ENCODE assay signal across 10 cellular contexts in the genomic region with DNA sequence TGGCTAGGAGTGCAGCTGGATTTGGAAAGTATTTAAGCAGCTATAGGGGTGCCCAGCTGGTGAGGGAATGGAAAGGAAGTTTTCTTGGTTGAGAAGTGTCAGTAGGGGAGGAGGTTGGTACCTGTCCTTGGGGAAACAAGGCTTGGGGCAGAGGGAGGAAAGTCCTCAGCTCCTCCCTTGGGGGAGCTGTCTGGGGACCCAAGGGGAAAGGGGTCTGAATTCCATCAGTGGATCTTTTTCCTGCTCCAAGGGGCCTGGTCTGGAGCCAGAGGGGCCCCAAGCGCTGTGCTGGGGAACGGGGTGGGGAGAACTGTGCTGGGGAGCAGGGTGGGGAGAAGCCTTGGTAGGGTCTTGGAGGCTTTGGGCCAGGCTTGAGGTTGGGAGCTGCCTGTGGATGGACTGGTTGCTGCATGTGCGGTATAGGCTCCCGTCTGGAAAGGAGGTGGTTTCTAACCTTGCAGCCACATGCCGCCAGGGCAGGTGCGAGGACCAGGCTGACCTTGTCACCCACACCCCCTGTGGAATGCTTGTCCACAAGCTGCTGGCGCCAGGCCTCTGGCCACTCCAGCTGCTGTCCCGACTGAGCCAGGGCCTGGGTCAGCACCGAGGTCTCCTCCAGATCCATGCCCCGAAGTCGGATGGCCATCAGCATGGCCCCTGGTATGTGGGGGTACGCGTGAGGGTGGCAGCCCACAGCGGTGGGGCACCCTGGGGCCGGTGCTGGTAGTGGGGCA. TPM values are rescaled to one million over a fixed set of nuclear protein-coding genes. Genes with fewer than 3 reads are reported as not detected.
DNase-seq lines count a peak whose midpoint lies in the region; ATAC-seq and TF ChIP-seq lines count a peak whose summit lies in the region.
"Had no signal": no experiment of that assay in that cellular context is flagged by ENCODE, and none has a peak within 500 bp of the region (broad histone marks: within the 10 kb centered on the region; RNA-seq: fewer than 3 reads in every experiment).

No MANE protein-coding gene starts in this region.

- no peak overlapping the region for H3K27ac Mint-ChIP-seq in MCF 10A (ENCODE audit: low read depth, unreplicated experiment)
- peak overlapping the region; percentile 94 for H3K27ac Mint-ChIP-seq in activated naive CD8-positive, alpha-beta T cell treated with anti-CD3 and anti-CD28 coated beads, Interleukin-2, amount 10 ng/mL, durations not matched to agents 7 days and 5 days
- H3K27ac Mint-ChIP-seq in type B pancreatic cell: peak overlapping the region; percentile 75

- H3K9ac ChIP-seq in mammary epithelial cell (ENCODE audit: insufficient read depth, low read length): no peak overlapping the region

- in situ Hi-C loops in mammary epithelial cell (cut with MboI; ENCODE audit: low sequenced_read_pairs in 2 of 2): loop anchor here in 1 of 2 donors (10.0 kb wide), 1 partner anchor 46 kb away; a partner anchor contains a TSS

- TF ChIP-seq CTCF in MCF 10A (IDR thresholded peaks at IDR 0.05; ENCODE audit: unreplicated experiment) (no peak), mammary epithelial cell (conservative IDR thresholded peaks at IDR 0.05 in 1 of 2, IDR thresholded peaks at IDR 0.05 in 1 of 2; ENCODE audit: extremely low read depth in 1 of 2, insufficient read depth in 1 of 2, low read depth in 1 of 2, low read length in 2 of 2) (no peak), lung (IDR thresholded peaks at IDR 0.05; ENCODE audit: control extremely low read depth, extremely low read depth) (no peak), type B pancreatic cell (conservative IDR thresholded peaks at IDR 0.05) (no peak)

- POLR2A ChIA-PET in MCF 10A (lab: Yijun Ruan, JAX): interaction anchor here (0.7 to 7.1 kb wide), 9 partner anchors 10 to 96 kb away, joined by 3 to 170 read pairs (median 5); a partner anchor contains a TSS
- POLR2A ChIA-PET in activated naive CD8-positive, alpha-beta T cell treated with anti-CD3 and anti-CD28 coated beads, Interleukin-2, amount 10 ng/mL, durations not matched to agents 7 days and 5 days (lab: Charles Lee): interaction anchor here (1.1 to 13.0 kb wide), 9 partner anchors 11 to 278 kb away, joined by 3 to 300 read pairs (median 93); a partner anchor contains a TSS

- H3K9me3 ChIP-seq in mammary epithelial cell (replicated peaks; ENCODE audit: insufficient read depth, low read length) (no peaks in the 10 kb centered on the region), lung (ENCODE audit: control insufficient read depth in 2 of 2, insufficient read depth in 1 of 2, low read length in 1 of 2) (no peaks in the 10 kb centered on the region)

- intact Hi-C loops in MCF 10A (cut with micrococcal nuclease) (loop anchor here (5.0 kb wide), 1 partner anchor 53 kb away; a partner anchor contains a TSS), mammary epithelial cell (cut with micrococcal nuclease) (no loop called here)

- H3K27me3 ChIP-seq in mammary epithelial cell (ENCODE audit: insufficient read depth, low read length) (no peaks in the 10 kb centered on the region), lung (ENCODE audit: control insufficient read depth, insufficient read depth) (no peaks in the 10 kb centered on the region)

- H3K4me1 ChIP-seq in mammary epithelial cell (ENCODE audit: insufficient read depth, low read length): peaks cover 42% of the 10 kb centered on the region
- H3K4me1 ChIP-seq in lung (ENCODE audit: control insufficient read depth in 2 of 2, insufficient read depth in 2 of 2, low read length in 2 of 2): peaks cover 0 to 22% of the 10 kb centered on the region in 2 donors

- H3K79me2 ChIP-seq in mammary epithelial cell (ENCODE audit: insufficient read depth, low read length): peaks cover 22% of the 10 kb centered on the region

- H3K27me3 Mint-ChIP-seq in MCF 10A (ENCODE audit: insufficient read depth, unreplicated experiment) (no peaks in the 10 kb centered on the region), type B pancreatic cell (peaks cover 46% of the 10 kb centered on the region)
- no peaks in the 10 kb centered on the region for H3K27me3 Mint-ChIP-seq in activated naive CD8-positive, alpha-beta T cell treated with anti-CD3 and anti-CD28 coated beads, Interleukin-2, amount 10 ng/mL, durations not matched to agents 7 days and 5 days

- no peak overlapping the region for H3K27ac ChIP-seq in mammary epithelial cell (ENCODE audit: insufficient read depth, low read depth, low read length)
- peak overlapping the region; percentile 95 to 99 for H3K27ac ChIP-seq in lung (ENCODE audit: low read depth in 1 of 2, low read length in 1 of 2)
- H3K27ac ChIP-seq: PC-9 had no signal

- BruUV-seq in MCF 10A (replicated peaks; lab: Mats Ljungman, UMichigan): no TSS peak
- BruUV-seq in mammary epithelial cell (replicated peaks; lab: Mats Ljungman, UMichigan): no TSS peak

- 100% methylated on average over 3 of the region's 15 CpGs for WGBS in mammary epithelial cell (ENCODE audit: low coverage, missing lambda C conversion rate)
- WGBS in lung, 2 donors: 69 to 80% methylated on average over 15 of the region's 15 CpGs

- peak overlapping the region; percentile 85 for H3K4me3 Mint-ChIP-seq in MCF 10A (ENCODE audit: unreplicated experiment)
- H3K4me3 Mint-ChIP-seq in activated naive CD8-positive, alpha-beta T cell treated with anti-CD3 and anti-CD28 coated beads, Interleukin-2, amount 10 ng/mL, durations not matched to agents 7 days and 5 days: peak overlapping the region; percentile 84
- H3K4me3 Mint-ChIP-seq in type B pancreatic cell: peak overlapping the region; percentile 74

- H3K9me3 Mint-ChIP-seq in MCF 10A (ENCODE audit: unreplicated experiment) (no peaks in the 10 kb centered on the region), type B pancreatic cell (no peaks in the 10 kb centered on the region)
- H3K9me3 Mint-ChIP-seq in activated naive CD8-positive, alpha-beta T cell treated with anti-CD3 and anti-CD28 coated beads, Interleukin-2, amount 10 ng/mL, durations not matched to agents 7 days and 5 days: no peaks in the 10 kb centered on the region

- no peak for ATAC-seq in activated naive CD8-positive, alpha-beta T cell treated with anti-CD3 and anti-CD28 coated beads, Interleukin-2, amount 10 ng/mL, durations not matched to agents 7 days and 5 days (ENCODE audit: low read depth)
- ATAC-seq in lung (ENCODE audit: insufficient read depth, low FRiP score) (no peak), GM21526 (IDR thresholded peaks at IDR 0.05; ENCODE audit: low FRiP score, unreplicated experiment) (no peak)

- no peak overlapping the region for H2AFZ ChIP-seq in mammary epithelial cell (ENCODE audit: low read depth, low read length)
- H2AFZ ChIP-seq: PC-9 had no signal

- H3K4me3 ChIP-seq in mammary epithelial cell (replicated peaks in 1 of 3; ENCODE audit: insufficient read depth in 1 of 3, low read depth in 2 of 3, low read length in 3 of 3) (peak overlapping the region in 1 of 3 experiments; percentile 47), lung (peak overlapping the region; percentile 64)
- H3K4me3 ChIP-seq: PC-9 had no signal

- no peak overlapping the region for H3K4me2 ChIP-seq in mammary epithelial cell (ENCODE audit: insufficient read depth, low read depth, low read length)

- H3K4me1 Mint-ChIP-seq in MCF 10A (ENCODE audit: insufficient read depth, unreplicated experiment) (peaks cover 30% of the 10 kb centered on the region), type B pancreatic cell (ENCODE audit: unreplicated experiment) (peaks cover 15% of the 10 kb centered on the region)
- H3K4me1 Mint-ChIP-seq in activated naive CD8-positive, alpha-beta T cell treated with anti-CD3 and anti-CD28 coated beads, Interleukin-2, amount 10 ng/mL, durations not matched to agents 7 days and 5 days: peaks cover 40% of the 10 kb centered on the region

- H3K36me3 Mint-ChIP-seq in MCF 10A (ENCODE audit: insufficient read depth, unreplicated experiment) (peaks cover 57% of the 10 kb centered on the region), type B pancreatic cell (peaks cover 4% of the 10 kb centered on the region)
- peaks cover 24% of the 10 kb centered on the region for H3K36me3 Mint-ChIP-seq in activated naive CD8-positive, alpha-beta T cell treated with anti-CD3 and anti-CD28 coated beads, Interleukin-2, amount 10 ng/mL, durations not matched to agents 7 days and 5 days

- DNase-seq in MCF 10A (ENCODE audit: unreplicated experiment): peak; percentile 12
- DNase-seq in mammary epithelial cell: no peak
- DNase-seq in activated naive CD8-positive, alpha-beta T cell treated with anti-CD3 and anti-CD28 coated beads, Interleukin-2, amount 10 ng/mL, durations not matched to agents 7 days and 5 days: peak; percentile 52
- no peak for DNase-seq in lung (ENCODE audit: low spot score)
- DNase-seq in type B pancreatic cell (ENCODE audit: extremely low spot score, unreplicated experiment): no peak
- no peak for DNase-seq in anterior cingulate cortex (lab: John Stamatoyannopoulos, UW)
- no peak for DNase-seq in NCI-H524 (lab: John Stamatoyannopoulos, UW)

- H4K20me1 ChIP-seq in mammary epithelial cell (ENCODE audit: insufficient read depth, low read length): no peaks in the 10 kb centered on the region

- H3K36me3 ChIP-seq in mammary epithelial cell (ENCODE audit: insufficient read depth, low read length) (peaks cover under 1% of the 10 kb centered on the region), lung (ENCODE audit: control insufficient read depth in 2 of 2, insufficient read depth in 2 of 2, low read length in 2 of 2) (peaks cover 0 to 2% of the 10 kb centered on the region in 2 donors)

- dilution Hi-C loops in mammary epithelial cell (cut with HindIII; ENCODE audit: low sequenced_read_pairs): no loop called here

- CTCF ChIA-PET in MCF 10A (lab: Yijun Ruan, JAX): interaction anchor here (0.6 to 1.7 kb wide), 6 partner anchors 26 to 380 kb away, joined by 3 to 7 read pairs (median 4); a partner anchor contains a TSS
- CTCF ChIA-PET in mammary epithelial cell (lab: Charles Lee; ENCODE audit: low non-redundant PET): no interaction called here

RNA-seq across cellular contexts. Expression of a gene that starts 1.0 kb away (rescaled TPM):
- total RNA-seq in MCF 10A (2022): 41.0 and 54.4 TPM in 2 replicates
- total RNA-seq in mammary epithelial cell: 10 to 100 TPM in 1 of 2 donors, 1 to 10 TPM in 1; 4.9 to 45.5 TPM
- 2.1 TPM for polyA plus RNA-seq in mammary epithelial cell
- not detected for polyA minus RNA-seq in mammary epithelial cell
- total RNA-seq in activated naive CD8-positive, alpha-beta T cell treated with anti-CD3 and anti-CD28 coated beads, Interleukin-2, amount 10 ng/mL, durations not matched to agents 7 days and 5 days: 10 to 100 TPM; 86.3 to 94.5 TPM
- total RNA-seq in lung: 100 to 1,000 TPM in 1 of 2 donors, 10 to 100 TPM in 1; 52.7 to 367 TPM
- 100 to 1,000 TPM in 1 of 2 donors, 10 to 100 TPM in 1; 99.2 to 641 TPM for polyA plus RNA-seq in lung
- 5.8 and 6.1 TPM in 2 replicates for total RNA-seq in type B pancreatic cell (ENCODE audit: low replicate concordance)

RNA-seq across cellular contexts. Expression of a gene that starts 3.5 kb away (rescaled TPM):
- 2.4 and 5.4 TPM in 2 replicates for total RNA-seq in MCF 10A (2022)
- 1 to 10 TPM; 2.8 to 6.6 TPM for total RNA-seq in mammary epithelial cell
- polyA plus RNA-seq in mammary epithelial cell: 2.3 TPM
- polyA minus RNA-seq in mammary epithelial cell: not detected
- total RNA-seq in activated naive CD8-positive, alpha-beta T cell treated with anti-CD3 and anti-CD28 coated beads, Interleukin-2, amount 10 ng/mL, durations not matched to agents 7 days and 5 days: 10 to 100 TPM in 1 of 2 experiments, 1 to 10 TPM in 1; 8.1 to 12.8 TPM
- total RNA-seq in lung: 1 to 10 TPM in 1 of 2 donors, under 1 TPM in 1; 0.37 to 9.1 TPM
- 1 to 10 TPM; 3.0 to 9.3 TPM for polyA plus RNA-seq in lung
- total RNA-seq in type B pancreatic cell (ENCODE audit: low replicate concordance): 2.0 and 6.1 TPM in 2 replicates

RNA-seq across cellular contexts. Expression of a gene that starts 16.9 kb away (rescaled TPM):
- 0.98 and 4.1 TPM in 2 replicates for total RNA-seq in MCF 10A (2022)
- total RNA-seq in mammary epithelial cell: 1 to 10 TPM in 1 of 2 donors, under 1 TPM in 1; under 0.01 to 1.9 TPM
- 0.01 TPM for polyA plus RNA-seq in mammary epithelial cell
- polyA minus RNA-seq in mammary epithelial cell: not detected
- 10 to 100 TPM; 18.8 to 21.9 TPM for total RNA-seq in activated naive CD8-positive, alpha-beta T cell treated with anti-CD3 and anti-CD28 coated beads, Interleukin-2, amount 10 ng/mL, durations not matched to agents 7 days and 5 days
- 1 to 10 TPM in 1 of 2 donors, under 1 TPM in 1; 0.85 to 1.0 TPM for total RNA-seq in lung
- 1 to 10 TPM in 1 of 2 donors, under 1 TPM in 1; 0.39 to 1.6 TPM for polyA plus RNA-seq in lung
- total RNA-seq in type B pancreatic cell (ENCODE audit: low replicate concordance): 0.10 TPM in 1 of 2 replicates, not detected in the other
- total RNA-seq: pulmonary artery endothelial cell had no signal

RNA-seq across cellular contexts. Expression of a gene that starts 20.8 kb away (rescaled TPM):
- total RNA-seq in MCF 10A (2022) (31.6 and 39.8 TPM in 2 replicates), mammary epithelial cell (10 to 100 TPM; 18.2 to 41.0 TPM), lung (10 to 100 TPM; 30.2 to 56.3 TPM), type B pancreatic cell (ENCODE audit: low replicate concordance) (60.0 and 75.2 TPM in 2 replicates)
- polyA plus RNA-seq in mammary epithelial cell (33.3 TPM), lung (10 to 100 TPM; 27.8 to 64.4 TPM)
- polyA minus RNA-seq in mammary epithelial cell: 56.4 TPM
- 100 to 1,000 TPM; 126 TPM for total RNA-seq in activated naive CD8-positive, alpha-beta T cell treated with anti-CD3 and anti-CD28 coated beads, Interleukin-2, amount 10 ng/mL, durations not matched to agents 7 days and 5 days

RNA-seq across cellular contexts. Expression of a gene that starts 21.3 kb away (rescaled TPM):
- total RNA-seq in MCF 10A (2022): 49.4 and 50.9 TPM in 2 replicates
- total RNA-seq in mammary epithelial cell: 10 to 100 TPM; 47.8 to 84.8 TPM
- 50.3 TPM for polyA plus RNA-seq in mammary epithelial cell
- 9.1 TPM for polyA minus RNA-seq in mammary epithelial cell
- total RNA-seq in activated naive CD8-positive, alpha-beta T cell treated with anti-CD3 and anti-CD28 coated beads, Interleukin-2, amount 10 ng/mL, durations not matched to agents 7 days and 5 days: 100 to 1,000 TPM; 128 to 141 TPM
- total RNA-seq in lung: 10 to 100 TPM; 29.8 to 84.6 TPM
- 10 to 100 TPM; 47.8 to 53.0 TPM for polyA plus RNA-seq in lung
- 65.5 and 74.0 TPM in 2 replicates for total RNA-seq in type B pancreatic cell (ENCODE audit: low replicate concordance)

Comparison
In these comparisons a context has a peak if more than half of its experiments do, and no peak if none do; other contexts are left out.
1. DNase-seq: peak in MCF 10A (single experiment) and activated naive CD8-positive, alpha-beta T cell treated with anti-CD3 and anti-CD28 coated beads, Interleukin-2, amount 10 ng/mL, durations not matched to agents 7 days and 5 days (single experiment); none in mammary epithelial cell (single experiment), lung (single experiment), type B pancreatic cell (single experiment), anterior cingulate cortex (0 of 58) and NCI-H524 (0 of 2).
2. Peak in every context shown above with its lines, with median percentiles within 50 percentile points of each other: H3K4me3 Mint-ChIP-seq.